2 cellular contexts compared by ENCODE assay signal in the genomic region with DNA sequence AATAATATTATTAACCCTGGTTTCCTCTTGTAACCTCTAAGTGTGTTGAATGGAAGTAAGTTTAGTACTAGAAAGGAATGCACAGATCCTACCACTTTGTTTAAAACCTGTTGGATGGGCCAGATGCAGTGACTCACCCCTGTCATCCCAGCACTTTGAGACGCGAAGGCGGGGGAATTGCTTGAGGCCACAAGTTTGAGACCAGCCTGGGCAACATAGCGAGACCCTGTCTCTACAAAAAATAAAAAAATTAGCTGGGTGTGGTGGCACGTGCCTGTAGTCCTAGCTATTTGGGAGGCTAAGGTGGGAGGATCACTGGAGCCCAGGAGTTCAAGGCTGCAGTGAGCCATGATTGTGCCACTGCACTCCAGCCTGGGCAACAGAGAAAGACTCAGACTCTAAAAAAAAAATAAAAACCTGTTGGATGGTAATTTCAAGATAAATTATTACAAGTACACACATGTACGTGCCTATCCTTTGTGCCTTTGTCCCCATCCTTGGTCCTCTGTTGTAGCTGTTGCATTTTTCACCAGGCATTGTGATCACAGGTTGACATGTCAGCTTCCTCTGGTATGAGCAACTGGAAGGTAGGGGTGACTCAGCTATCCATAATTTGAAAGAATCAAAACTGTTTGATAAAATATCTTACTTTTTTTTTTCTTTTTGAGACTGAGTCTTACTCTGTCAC.
A peak's percentile ranks its signal among the peaks of the same experiment; 100 is the strongest.
TF ChIP-seq lines count a peak whose summit lies in the region.

No MANE protein-coding gene starts in this region.

TF ChIP-seq in HEK293, 187 proteins besides CTCF, POLR2A, EP300 and RAD21:
- TF ChIP-seq, protein P1, sequence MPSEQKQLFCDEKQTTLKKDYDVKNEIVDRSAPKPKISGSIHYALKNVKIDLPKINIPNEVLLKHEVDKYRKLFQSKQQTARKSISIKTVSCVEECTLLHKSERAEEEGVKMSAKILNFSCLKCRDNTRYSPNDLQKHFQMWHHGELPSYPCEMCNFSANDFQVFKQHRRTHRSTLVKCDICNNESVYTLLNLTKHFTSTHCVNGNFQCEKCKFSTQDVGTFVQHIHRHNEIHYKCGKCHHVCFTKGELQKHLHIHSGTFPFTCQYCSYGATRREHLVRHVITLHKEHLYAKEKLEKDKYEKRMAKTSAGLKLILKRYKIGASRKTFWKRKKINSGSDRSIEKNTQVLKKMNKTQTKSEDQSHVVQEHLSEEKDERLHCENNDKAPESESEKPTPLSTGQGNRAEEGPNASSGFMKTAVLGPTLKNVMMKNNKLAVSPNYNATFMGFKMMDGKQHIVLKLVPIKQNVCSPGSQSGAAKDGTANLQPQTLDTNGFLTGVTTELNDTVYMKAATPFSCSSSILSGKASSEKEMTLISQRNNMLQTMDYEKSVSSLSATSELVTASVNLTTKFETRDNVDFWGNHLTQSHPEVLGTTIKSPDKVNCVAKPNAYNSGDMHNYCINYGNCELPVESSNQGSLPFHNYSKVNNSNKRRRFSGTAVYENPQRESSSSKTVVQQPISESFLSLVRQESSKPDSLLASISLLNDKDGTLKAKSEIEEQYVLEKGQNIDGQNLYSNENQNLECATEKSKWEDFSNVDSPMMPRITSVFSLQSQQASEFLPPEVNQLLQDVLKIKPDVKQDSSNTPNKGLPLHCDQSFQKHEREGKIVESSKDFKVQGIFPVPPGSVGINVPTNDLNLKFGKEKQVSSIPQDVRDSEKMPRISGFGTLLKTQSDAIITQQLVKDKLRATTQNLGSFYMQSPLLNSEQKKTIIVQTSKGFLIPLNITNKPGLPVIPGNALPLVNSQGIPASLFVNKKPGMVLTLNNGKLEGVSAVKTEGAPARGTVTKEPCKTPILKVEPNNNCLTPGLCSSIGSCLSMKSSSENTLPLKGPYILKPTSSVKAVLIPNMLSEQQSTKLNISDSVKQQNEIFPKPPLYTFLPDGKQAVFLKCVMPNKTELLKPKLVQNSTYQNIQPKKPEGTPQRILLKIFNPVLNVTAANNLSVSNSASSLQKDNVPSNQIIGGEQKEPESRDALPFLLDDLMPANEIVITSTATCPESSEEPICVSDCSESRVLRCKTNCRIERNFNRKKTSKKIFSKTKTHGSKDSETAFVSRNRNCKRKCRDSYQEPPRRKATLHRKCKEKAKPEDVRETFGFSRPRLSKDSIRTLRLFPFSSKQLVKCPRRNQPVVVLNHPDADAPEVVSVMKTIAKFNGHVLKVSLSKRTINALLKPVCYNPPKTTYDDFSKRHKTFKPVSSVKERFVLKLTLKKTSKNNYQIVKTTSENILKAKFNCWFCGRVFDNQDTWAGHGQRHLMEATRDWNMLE (tag by site-specific recombination; conservative IDR thresholded peaks at IDR 0.05; ENCODE audit: low read depth) = no peak
- no peak for TF ChIP-seq ZNF514 (tag by site-specific recombination; IDR thresholded peaks at IDR 0.05)
- TF ChIP-seq OVOL3 (tag by site-specific recombination; IDR thresholded peaks at IDR 0.05) = no peak
- no peak for TF ChIP-seq ZNF677 (tag by site-specific recombination; IDR thresholded peaks at IDR 0.05)
- peak; percentile 56; the same call in 1 of the 2 replicates for TF ChIP-seq ZNF121 (tag by site-specific recombination; IDR thresholded peaks at IDR 0.05)

TF ChIP-seq in K562, 482 proteins besides CTCF, POLR2A, EP300 and RAD21:
- TF ChIP-seq, protein P2, sequence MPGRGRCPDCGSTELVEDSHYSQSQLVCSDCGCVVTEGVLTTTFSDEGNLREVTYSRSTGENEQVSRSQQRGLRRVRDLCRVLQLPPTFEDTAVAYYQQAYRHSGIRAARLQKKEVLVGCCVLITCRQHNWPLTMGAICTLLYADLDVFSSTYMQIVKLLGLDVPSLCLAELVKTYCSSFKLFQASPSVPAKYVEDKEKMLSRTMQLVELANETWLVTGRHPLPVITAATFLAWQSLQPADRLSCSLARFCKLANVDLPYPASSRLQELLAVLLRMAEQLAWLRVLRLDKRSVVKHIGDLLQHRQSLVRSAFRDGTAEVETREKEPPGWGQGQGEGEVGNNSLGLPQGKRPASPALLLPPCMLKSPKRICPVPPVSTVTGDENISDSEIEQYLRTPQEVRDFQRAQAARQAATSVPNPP (IDR thresholded peaks at IDR 0.05; ENCODE audit: borderline replicate concordance, insufficient read depth, insufficient read length) = no peak
- peak; percentile 70 for TF ChIP-seq ZNF121 (CRISPR knock-in tag; conservative IDR thresholded peaks at IDR 0.05)
